8 cellular contexts compared by ENCODE assay signal in the genomic region with DNA sequence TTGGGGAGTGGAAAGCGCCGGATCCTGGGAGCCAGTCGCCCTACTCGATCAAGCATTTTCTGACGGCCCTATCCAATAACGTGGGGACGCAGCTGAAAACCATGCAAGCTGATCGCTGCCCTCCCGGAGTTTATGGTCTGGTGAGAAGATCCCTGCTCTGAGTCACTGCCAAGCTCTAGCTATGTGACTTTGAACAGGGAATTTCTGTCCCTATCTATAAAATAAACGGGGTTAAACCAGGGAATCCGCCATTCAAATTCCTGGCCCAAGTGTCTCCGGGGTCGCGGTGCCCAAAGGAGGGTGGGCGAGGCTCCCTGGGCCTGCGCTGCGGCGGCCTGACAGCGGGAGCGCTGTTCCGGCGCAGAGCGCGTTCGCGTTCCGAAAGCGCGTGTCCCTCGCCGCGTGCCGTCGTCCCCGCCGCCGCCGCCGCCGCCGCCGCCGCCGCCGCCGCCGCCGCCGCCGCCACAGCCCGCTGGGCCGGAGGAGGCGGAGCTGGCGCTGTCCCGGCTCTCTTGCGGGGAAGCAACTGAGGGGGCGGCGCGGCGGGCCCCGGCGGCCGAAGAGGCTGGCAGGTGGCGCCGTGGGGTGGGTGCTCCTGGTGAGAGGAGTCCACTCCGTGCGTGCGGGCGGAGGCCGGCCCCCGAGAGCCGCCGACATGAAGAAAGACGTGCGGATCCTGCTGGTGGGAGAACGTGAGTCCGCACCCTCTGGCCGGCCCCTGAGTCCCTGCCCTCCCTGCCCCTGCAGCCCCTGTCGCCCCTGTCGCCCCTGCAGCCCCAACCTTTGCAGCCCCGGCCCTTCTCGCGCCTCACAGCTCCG. TPM values are rescaled to one million over a fixed set of nuclear protein-coding genes. Genes with fewer than 3 reads are reported as not detected.
DNase-seq lines count a peak whose midpoint lies in the region; ATAC-seq and TF ChIP-seq lines count a peak whose summit lies in the region.

A gene (plus strand): TSS at position 465 of the 819 bp plus-strand sequence. CDS start 191 bp downstream, at position 656.

- H3K27me3 ChIP-seq in A673 (replicated peaks; ENCODE audit: insufficient read depth, low read depth, low read length, poor library complexity), result no peaks in the 10 kb centered on the region

- peak; percentile 71 for ATAC-seq in GM18520 (IDR thresholded peaks at IDR 0.05; ENCODE audit: unreplicated experiment)
- ATAC-seq in HG03095 (IDR thresholded peaks at IDR 0.05; ENCODE audit: unreplicated experiment), result peak; percentile 56
- ATAC-seq in central memory CD8-positive, alpha-beta T cell (replicated peaks; ENCODE audit: extremely low read depth, poor library complexity, severe bottlenecking), result peak; percentile 72

- H3K9me3 ChIP-seq in A673 (ENCODE audit: low read depth, low read length, poor library complexity, severe bottlenecking), result no peaks in the 10 kb centered on the region

- no peaks in the 10 kb centered on the region for H3K27me3 Mint-ChIP-seq in central memory CD8-positive, alpha-beta T cell

- H3K4me1 Mint-ChIP-seq in central memory CD8-positive, alpha-beta T cell, result peaks cover 27% of the 10 kb centered on the region

- no peaks in the 10 kb centered on the region for H3K9me3 Mint-ChIP-seq in central memory CD8-positive, alpha-beta T cell

- H3K27ac ChIP-seq in A673 (ENCODE audit: low read depth, low read length, poor library complexity, severe bottlenecking), result peak within 1 kb of the TSS; percentile 72

- intact Hi-C loops in A673 (cut with micrococcal nuclease; ENCODE audit: unreplicated experiment), result no loop called here

- CTCF ChIA-PET in A673 (lab: Charles Lee), result no interaction called here

- POLR2A ChIA-PET in A673 (lab: Charles Lee; ENCODE audit: low non-redundant PET), result no interaction called here

- H3K36me3 Mint-ChIP-seq in central memory CD8-positive, alpha-beta T cell (ENCODE audit: insufficient read depth), result peaks cover 9% of the 10 kb centered on the region

- no TSS peak for BruUV-seq in A673 (replicated peaks; lab: Mats Ljungman, UMichigan)

- H3K4me1 ChIP-seq in A673 (ENCODE audit: insufficient read depth, low read length, poor library complexity, severe bottlenecking), result no peaks in the 10 kb centered on the region

- H3K27ac Mint-ChIP-seq in central memory CD8-positive, alpha-beta T cell (ENCODE audit: low read depth), result peak within 1 kb of the TSS; percentile 96

- H3K4me3 Mint-ChIP-seq in central memory CD8-positive, alpha-beta T cell, result peak within 1 kb of the TSS; percentile 100

- peak; percentile 45 for TF ChIP-seq CTCF in A673 (conservative IDR thresholded peaks at IDR 0.05; ENCODE audit: low read depth, low read length)

- no peaks in the 10 kb centered on the region for H3K36me3 ChIP-seq in A673 (ENCODE audit: insufficient read depth, low read length, poor library complexity, severe bottlenecking)

- DNase-seq in A673 (ENCODE audit: low spot score), result peak; percentile 81
- peak; percentile 60 for DNase-seq in NCI-H2196 (lab: John Stamatoyannopoulos, UW; ENCODE audit: unreplicated experiment)
- DNase-seq in activated CD4-positive, CD25-positive, alpha-beta regulatory T cell (lab: John Stamatoyannopoulos, UW), result peak; percentile 53 to 69 (median 53)
- DNase-seq in central memory CD8-positive, alpha-beta T cell (ENCODE audit: low spot score in 2 of 2), result peak; percentile 59 to 63
- peak; percentile 74 for DNase-seq in kidney glomerular epithelial cell (lab: John Stamatoyannopoulos, UW)
- DNase-seq in stimulated activated CD4-positive, alpha-beta T cell treated with anti-CD3 and anti-CD28 coated beads, Interleukin-1b, Interleukin-23, amount 100 ng/mL, for 1 hour (ENCODE audit: low read depth in 2 of 2), result peak; percentile 18 to 53

- peak within 1 kb of the TSS; percentile 88 for H3K4me3 ChIP-seq in A673 (ENCODE audit: low read depth, low read length, poor library complexity, severe bottlenecking)

RNA-seq across cellular contexts. Expression of the gene that starts here (rescaled TPM):
- total RNA-seq in A673 (2021), result 18.0 and 20.4 TPM in 2 replicates

Comparison
In these comparisons a context has a peak if more than half of its experiments do, and no peak if none do; other contexts are left out.
1. Peak in every context shown above with its lines: DNase-seq, ATAC-seq, H3K4me3 ChIP-seq and H3K27ac ChIP-seq.